ENCODE assay signal across 8 cellular contexts in genomic region chr17:50707296-50708049, GRCh38. TPM values are rescaled to one million over a fixed set of nuclear protein-coding genes. Genes with fewer than 3 reads are reported as not detected.
A peak's percentile ranks its signal among the peaks of the same experiment; 100 is the strongest.
DNase-seq lines count a peak whose midpoint lies in the region; ATAC-seq and TF ChIP-seq lines count a peak whose summit lies in the region.

Gene ANKRD40 (minus strand): TSS chr17:50707914. CDS start chr17:50707654, 260 bp downstream.

- H3K4me1 Mint-ChIP-seq in activated naive CD4-positive, alpha-beta T cell treated with anti-CD3 and anti-CD28 coated beads, Interleukin-2, amount 50 U/mL, for 24 hours, result peaks cover 49% of the 10 kb centered on the region

- intact Hi-C loops in testis (cut with DNase I; ENCODE audit: low total_unique reads), result no loop called here

- no peak for TF ChIP-seq POLR2A in testis (IDR thresholded peaks at IDR 0.05)

- H3K27ac Mint-ChIP-seq in activated naive CD4-positive, alpha-beta T cell treated with anti-CD3 and anti-CD28 coated beads, Interleukin-2, amount 50 U/mL, for 24 hours, result peak within 1 kb of the TSS; percentile 99

- H3K4me1 ChIP-seq in testis, result peaks cover 19% of the 10 kb centered on the region

- peak within 1 kb of the TSS; percentile 78 to 85 for H3K4me3 ChIP-seq in testis

- TF ChIP-seq CTCF in GM10248 (IDR thresholded peaks at IDR 0.05; ENCODE audit: control extremely low read depth, extremely low read depth, low read depth, missing control alignments) (no peak), omental fat pad (IDR thresholded peaks at IDR 0.05) (no peak), testis (IDR thresholded peaks at IDR 0.05) (no peak)

- no peaks in the 10 kb centered on the region for H3K9me3 Mint-ChIP-seq in activated naive CD4-positive, alpha-beta T cell treated with anti-CD3 and anti-CD28 coated beads, Interleukin-2, amount 50 U/mL, for 24 hours

- H3K27me3 ChIP-seq in testis, result no peaks in the 10 kb centered on the region

- peak; percentile 86 for DNase-seq in GM10248 (ENCODE audit: extremely low spot score)
- DNase-seq in NCI-H1092 (lab: John Stamatoyannopoulos, UW), result peak; percentile 78
- DNase-seq in glomerular endothelial cell (ENCODE audit: extremely low read depth, low read depth, low spot score), result peak; percentile 54
- peak; percentile 66 for DNase-seq in omental fat pad (ENCODE audit: low spot score)
- DNase-seq in testis, result peak; percentile 91

- 0 to 1% methylated on average over 37 to 71 of the region's 74 CpGs for WGBS in testis, 2 donors

- no peaks in the 10 kb centered on the region for H3K27me3 Mint-ChIP-seq in activated naive CD4-positive, alpha-beta T cell treated with anti-CD3 and anti-CD28 coated beads, Interleukin-2, amount 50 U/mL, for 24 hours

- no peaks in the 10 kb centered on the region for H3K9me3 ChIP-seq in testis

- ATAC-seq in HG02610 (IDR thresholded peaks at IDR 0.05; ENCODE audit: unreplicated experiment) (peak; percentile 76), SK-N-SH treated with all-trans-retinoic acid at 6 μM for 48 hours (peak; percentile 83), omental fat pad (ENCODE audit: low FRiP score) (peak; percentile 93)

- POLR2A ChIA-PET in GM10248 (lab: Yijun Ruan, JAX), result no interaction called here

- no peaks in the 10 kb centered on the region for H3K36me3 ChIP-seq in testis (ENCODE audit: low read depth, missing control alignments)

- H3K36me3 Mint-ChIP-seq in activated naive CD4-positive, alpha-beta T cell treated with anti-CD3 and anti-CD28 coated beads, Interleukin-2, amount 50 U/mL, for 24 hours, result peaks cover 10% of the 10 kb centered on the region

- CTCF ChIA-PET in GM10248 (lab: Yijun Ruan, JAX), result interaction anchor here (1.5 to 1.9 kb wide), 2 partner anchors 10 to 12 kb away, joined by 4 to 8 read pairs; no protein-coding TSS in a partner anchor

- H3K27ac ChIP-seq in testis, result peak within 1 kb of the TSS; percentile 92 to 99

- peak within 1 kb of the TSS; percentile 93 for H3K4me3 Mint-ChIP-seq in activated naive CD4-positive, alpha-beta T cell treated with anti-CD3 and anti-CD28 coated beads, Interleukin-2, amount 50 U/mL, for 24 hours

TF ChIP-seq in SK-N-SH treated with all-trans-retinoic acid at 6 μM for 48 hours, 23 proteins besides CTCF, POLR2A, EP300 and RAD21:
- TF ChIP-seq ISL1 (CRISPR knock-in tag; IDR thresholded peaks at IDR 0.05), result 0 out of 2 replicates have a peak, but pooled peaks have one; percentile 15
- TF ChIP-seq ZFP3 (CRISPR knock-in tag; IDR thresholded peaks at IDR 0.05), result peak; percentile 77
- TF ChIP-seq PATZ1 (CRISPR knock-in tag; IDR thresholded peaks at IDR 0.05; ENCODE audit: borderline replicate concordance), result peak; percentile 62
- TF ChIP-seq ZC3H10 (CRISPR knock-in tag; IDR thresholded peaks at IDR 0.05), result no peak
- TF ChIP-seq GLIS3 (CRISPR knock-in tag; IDR thresholded peaks at IDR 0.05), result peak; percentile 28; the same call in 1 of the 2 replicates
- TF ChIP-seq SNAI2 (CRISPR knock-in tag; IDR thresholded peaks at IDR 0.05), result no peak
- TF ChIP-seq OSR1 (CRISPR knock-in tag; IDR thresholded peaks at IDR 0.05), result no peak
- TF ChIP-seq, protein P1, sequence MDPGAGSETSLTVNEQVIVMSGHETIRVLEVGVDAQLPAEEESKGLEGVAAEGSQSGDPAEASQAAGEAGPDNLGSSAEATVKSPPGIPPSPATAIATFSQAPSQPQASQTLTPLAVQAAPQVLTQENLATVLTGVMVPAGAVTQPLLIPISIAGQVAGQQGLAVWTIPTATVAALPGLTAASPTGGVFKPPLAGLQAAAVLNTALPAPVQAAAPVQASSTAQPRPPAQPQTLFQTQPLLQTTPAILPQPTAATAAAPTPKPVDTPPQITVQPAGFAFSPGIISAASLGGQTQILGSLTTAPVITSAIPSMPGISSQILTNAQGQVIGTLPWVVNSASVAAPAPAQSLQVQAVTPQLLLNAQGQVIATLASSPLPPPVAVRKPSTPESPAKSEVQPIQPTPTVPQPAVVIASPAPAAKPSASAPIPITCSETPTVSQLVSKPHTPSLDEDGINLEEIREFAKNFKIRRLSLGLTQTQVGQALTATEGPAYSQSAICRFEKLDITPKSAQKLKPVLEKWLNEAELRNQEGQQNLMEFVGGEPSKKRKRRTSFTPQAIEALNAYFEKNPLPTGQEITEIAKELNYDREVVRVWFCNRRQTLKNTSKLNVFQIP (CRISPR knock-in tag; IDR thresholded peaks at IDR 0.05; ENCODE audit: borderline replicate concordance, low read depth), result no peak
- no peak for TF ChIP-seq RARB (CRISPR knock-in tag; IDR thresholded peaks at IDR 0.05)
- no peak for TF ChIP-seq TCF4 (CRISPR knock-in tag; IDR thresholded peaks at IDR 0.05; ENCODE audit: borderline replicate concordance)
- TF ChIP-seq, protein P2, sequence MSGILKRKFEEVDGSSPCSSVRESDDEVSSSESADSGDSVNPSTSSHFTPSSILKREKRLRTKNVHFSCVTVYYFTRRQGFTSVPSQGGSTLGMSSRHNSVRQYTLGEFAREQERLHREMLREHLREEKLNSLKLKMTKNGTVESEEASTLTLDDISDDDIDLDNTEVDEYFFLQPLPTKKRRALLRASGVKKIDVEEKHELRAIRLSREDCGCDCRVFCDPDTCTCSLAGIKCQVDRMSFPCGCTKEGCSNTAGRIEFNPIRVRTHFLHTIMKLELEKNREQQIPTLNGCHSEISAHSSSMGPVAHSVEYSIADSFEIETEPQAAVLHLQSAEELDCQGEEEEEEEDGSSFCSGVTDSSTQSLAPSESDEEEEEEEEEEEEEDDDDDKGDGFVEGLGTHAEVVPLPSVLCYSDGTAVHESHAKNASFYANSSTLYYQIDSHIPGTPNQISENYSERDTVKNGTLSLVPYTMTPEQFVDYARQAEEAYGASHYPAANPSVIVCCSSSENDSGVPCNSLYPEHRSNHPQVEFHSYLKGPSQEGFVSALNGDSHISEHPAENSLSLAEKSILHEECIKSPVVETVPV (CRISPR knock-in tag; IDR thresholded peaks at IDR 0.05), result no peak
- no peak for TF ChIP-seq PPARA (CRISPR knock-in tag; IDR thresholded peaks at IDR 0.05; ENCODE audit: borderline replicate concordance)
- TF ChIP-seq TSHZ2 (CRISPR knock-in tag; IDR thresholded peaks at IDR 0.05), result peak; percentile 29
- TF ChIP-seq, protein P3, sequence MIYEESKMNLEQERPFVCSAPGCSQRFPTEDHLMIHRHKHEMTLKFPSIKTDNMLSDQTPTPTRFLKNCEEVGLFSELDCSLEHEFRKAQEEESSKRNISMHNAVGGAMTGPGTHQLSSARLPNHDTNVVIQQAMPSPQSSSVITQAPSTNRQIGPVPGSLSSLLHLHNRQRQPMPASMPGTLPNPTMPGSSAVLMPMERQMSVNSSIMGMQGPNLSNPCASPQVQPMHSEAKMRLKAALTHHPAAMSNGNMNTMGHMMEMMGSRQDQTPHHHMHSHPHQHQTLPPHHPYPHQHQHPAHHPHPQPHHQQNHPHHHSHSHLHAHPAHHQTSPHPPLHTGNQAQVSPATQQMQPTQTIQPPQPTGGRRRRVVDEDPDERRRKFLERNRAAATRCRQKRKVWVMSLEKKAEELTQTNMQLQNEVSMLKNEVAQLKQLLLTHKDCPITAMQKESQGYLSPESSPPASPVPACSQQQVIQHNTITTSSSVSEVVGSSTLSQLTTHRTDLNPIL (CRISPR knock-in tag; IDR thresholded peaks at IDR 0.05; ENCODE audit: low read depth), result peak; percentile 7; the same call in 1 of the 2 replicates
- no peak for TF ChIP-seq ZNF8 (CRISPR knock-in tag; IDR thresholded peaks at IDR 0.05)
- no peak for TF ChIP-seq BACH2 (CRISPR knock-in tag; IDR thresholded peaks at IDR 0.05; ENCODE audit: borderline replicate concordance)
- TF ChIP-seq ESRRG (CRISPR knock-in tag; IDR thresholded peaks at IDR 0.05), result no peak
- TF ChIP-seq ZFP30 (CRISPR knock-in tag; IDR thresholded peaks at IDR 0.05), result 0 out of 2 replicates have a peak, but pooled peaks have one; percentile 3
TF ChIP-seq in SK-N-SH treated with all-trans-retinoic acid at 6 μM for 48 hours: peak in this region for 7.

RNA-seq across cellular contexts. Expression of gene ANKRD40, which starts in this region (rescaled TPM):
- total RNA-seq in glomerular endothelial cell (37.7 TPM in 2 replicates), omental fat pad (10 to 100 TPM; 55.7 to 82.4 (median 61.8) TPM), testis (10 to 100 TPM; 24.3 to 31.7 TPM)
- polyA plus RNA-seq in testis (ENCODE audit: insufficient read depth, low read depth, low replicate concordance), result 24.7 TPM

Comparison
In these comparisons a context has a peak if more than half of its experiments do, and no peak if none do; other contexts are left out.
1. Peak in every context shown above with its lines: DNase-seq, ATAC-seq, H3K4me3 ChIP-seq and H3K27ac ChIP-seq.